In the genomic region with DNA sequence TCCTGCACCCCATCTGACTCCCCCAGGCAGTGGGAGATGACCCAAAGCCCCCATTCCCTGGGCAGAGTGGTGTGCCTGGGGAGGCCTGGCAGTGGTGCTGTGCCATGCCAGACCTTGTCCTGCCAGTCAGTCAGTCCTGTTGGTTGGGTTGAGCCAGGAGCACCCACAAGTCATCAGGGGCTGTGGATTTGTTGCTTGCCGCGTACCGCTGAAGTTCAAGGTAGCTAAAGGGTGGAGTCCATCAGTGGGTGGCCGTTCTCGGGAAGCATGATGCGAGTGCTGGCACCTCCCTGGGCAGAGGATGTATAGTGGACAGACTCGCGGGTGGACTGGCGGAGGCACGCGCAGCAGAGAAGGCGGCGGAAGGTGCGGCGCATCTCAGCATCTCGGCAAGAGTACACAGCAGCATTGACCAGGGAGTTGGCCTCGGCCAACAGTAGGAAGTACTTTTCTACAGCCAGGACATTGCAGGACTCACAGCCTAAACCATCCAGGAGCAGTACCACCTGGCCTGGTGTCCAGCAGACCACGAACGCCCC, we compare ENCODE assay signal across 18 cellular contexts.
"Had no signal": no experiment of that assay in that cellular context is flagged by ENCODE, and none has a peak within 500 bp of the region (broad histone marks: within the 10 kb centered on the region; RNA-seq: fewer than 3 reads in every experiment).

No MANE protein-coding gene starts in this region.

- H3K27me3 Mint-ChIP-seq: activated T-helper 17 cell treated with anti-CD3 and anti-CD28 coated beads, Interleukin-2, amount 50 U/mL, for 72 hours; naive B cell; progenitor cell of endocrine pancreas had no signal

- H3K4me3 ChIP-seq: dorsolateral prefrontal cortex, lower lobe of right lung, smooth muscle cell, upper lobe of right lung had no signal

- H3K4me1 ChIP-seq: upper lobe of right lung had no signal

- H3K9me3 ChIP-seq: lower lobe of right lung, upper lobe of right lung had no signal

- H3K27ac Mint-ChIP-seq: activated naive CD4-positive, alpha-beta T cell treated with anti-CD3 and anti-CD28 coated beads for 36 hours; activated T-helper 17 cell treated with anti-CD3 and anti-CD28 coated beads, Interleukin-2, amount 50 U/mL, for 72 hours had no signal

- H3K36me3 ChIP-seq: brain microvascular endothelial cell, lower lobe of right lung, upper lobe of right lung had no signal

- H3K27me3 ChIP-seq: brain microvascular endothelial cell, upper lobe of right lung had no signal

- DNase-seq: activated naive CD4-positive, alpha-beta T cell treated with anti-CD3 and anti-CD28 coated beads for 36 hours; amygdala; brain microvascular endothelial cell; dorsolateral prefrontal cortex; left cardiac atrium; lower lobe of right lung; naive B cell; nucleus accumbens; stimulated activated CD4-positive, alpha-beta T cell treated with anti-CD3 and anti-CD28 coated beads, Interleukin-1b, Interleukin-23, amount 100 ng/mL, for 48 hours; stimulated activated naive CD4-positive, alpha-beta T cell; T1000; upper lobe of right lung had no signal

- H3K4me3 Mint-ChIP-seq: activated naive CD4-positive, alpha-beta T cell treated with anti-CD3 and anti-CD28 coated beads for 36 hours; activated T-helper 17 cell treated with anti-CD3 and anti-CD28 coated beads, Interleukin-2, amount 50 U/mL, for 72 hours had no signal

- H3K4me2 ChIP-seq: smooth muscle cell had no signal

- H3K9me3 Mint-ChIP-seq: activated naive CD4-positive, alpha-beta T cell treated with anti-CD3 and anti-CD28 coated beads for 36 hours; activated T-helper 17 cell treated with anti-CD3 and anti-CD28 coated beads, Interleukin-2, amount 50 U/mL, for 72 hours; naive B cell had no signal

- H3K36me3 Mint-ChIP-seq: naive B cell had no signal

- H3K27ac ChIP-seq: brain microvascular endothelial cell, dorsolateral prefrontal cortex, lower lobe of right lung, upper lobe of right lung, VCaP had no signal

- ATAC-seq: activated T-helper 17 cell treated with anti-CD3 and anti-CD28 coated beads, Interleukin-2, amount 50 U/mL, for 72 hours; esophagus mucosa; left cardiac atrium; lower lobe of right lung; right cardiac atrium; upper lobe of right lung had no signal
